Comparison of ENCODE assay signal across 8 cellular contexts in the genomic region with DNA sequence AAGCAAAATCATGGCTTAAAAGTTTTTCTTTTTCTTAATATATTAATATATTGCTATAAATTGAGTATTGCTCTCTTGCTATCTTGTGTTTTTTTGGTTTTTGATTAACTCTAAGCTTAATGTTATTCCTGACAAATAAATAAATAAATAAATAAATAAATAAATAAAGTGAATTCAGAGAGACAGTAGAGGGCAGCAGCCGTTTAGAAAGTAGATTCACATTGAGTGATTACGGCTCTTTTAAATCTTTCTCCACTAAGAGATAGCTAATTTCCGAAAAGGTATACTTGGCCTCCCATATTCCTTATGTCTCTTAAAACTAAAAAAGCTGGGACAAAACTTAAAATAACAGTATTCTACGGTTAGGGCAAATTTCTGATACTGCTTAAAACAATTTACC. TPM values are rescaled to one million over a fixed set of nuclear protein-coding genes. Genes with fewer than 3 reads are reported as not detected.
DNase-seq lines count a peak whose midpoint lies in the region; ATAC-seq and TF ChIP-seq lines count a peak whose summit lies in the region.

No MANE protein-coding gene starts in this region.

- no TSS peak for BruUV-seq in A673 (replicated peaks; lab: Mats Ljungman, UMichigan)

- TF ChIP-seq CTCF in A673 (conservative IDR thresholded peaks at IDR 0.05; ENCODE audit: low read depth, low read length) = peak; percentile 60
- TF ChIP-seq CTCF in GM20000 (IDR thresholded peaks at IDR 0.05; ENCODE audit: extremely low read depth, missing control alignments) = no peak
- TF ChIP-seq CTCF in WERI-Rb-1 (IDR thresholded peaks at IDR 0.05; ENCODE audit: low read depth, low read length) = peak; percentile 29

- POLR2A ChIA-PET in A673 (lab: Charles Lee; ENCODE audit: low non-redundant PET) = interaction anchor here (0.6 kb wide), 1 partner anchor 1537 kb away, joined by 3 read pairs; no protein-coding TSS in a partner anchor

- CTCF ChIA-PET in A673 (lab: Charles Lee) = interaction anchor here (0.6 to 1.6 kb wide), 4 partner anchors 39 to 669 kb away, joined by 6 to 17 read pairs (median 7); no protein-coding TSS in a partner anchor

- H3K9me3 ChIP-seq in A673 (ENCODE audit: low read depth, low read length, poor library complexity, severe bottlenecking) = no peaks in the 10 kb centered on the region
- H3K9me3 ChIP-seq in WERI-Rb-1 (ENCODE audit: severe bottlenecking) = no peaks in the 10 kb centered on the region

- intact Hi-C loops in A673 (cut with micrococcal nuclease; ENCODE audit: unreplicated experiment) = loop anchor here (1.0 to 10.0 kb wide), 2 partner anchors 331 to 668 kb away; no protein-coding TSS in a partner anchor

- H3K27ac ChIP-seq in A673 (ENCODE audit: low read depth, low read length, poor library complexity, severe bottlenecking) = no peak overlapping the region
- H3K27ac ChIP-seq in WERI-Rb-1 = no peak overlapping the region

- H3K36me3 ChIP-seq in A673 (ENCODE audit: insufficient read depth, low read length, poor library complexity, severe bottlenecking) (peaks cover 11% of the 10 kb centered on the region), WERI-Rb-1 (peaks cover 68% of the 10 kb centered on the region)

- ATAC-seq in GM19467 (IDR thresholded peaks at IDR 0.05; ENCODE audit: unreplicated experiment) = no peak

- no peak overlapping the region for H3K4me3 ChIP-seq in A673 (ENCODE audit: low read depth, low read length, poor library complexity, severe bottlenecking)
- no peak overlapping the region for H3K4me3 ChIP-seq in WERI-Rb-1 (ENCODE audit: low read depth, low read length)

- H3K27me3 ChIP-seq in A673 (replicated peaks; ENCODE audit: insufficient read depth, low read depth, low read length, poor library complexity) (no peaks in the 10 kb centered on the region), WERI-Rb-1 (ENCODE audit: insufficient read depth, low read depth, severe bottlenecking) (no peaks in the 10 kb centered on the region)

- H3K4me1 ChIP-seq in A673 (ENCODE audit: insufficient read depth, low read length, poor library complexity, severe bottlenecking) = no peaks in the 10 kb centered on the region

- DNase-seq in A673 (ENCODE audit: low spot score) (peak; percentile 46), GM20000 (ENCODE audit: low spot score) (peak; percentile 36), WERI-Rb-1 (no peak), inferior parietal cortex (ENCODE audit: extremely low spot score) (peak; percentile 75)
- no peak for DNase-seq in effector CD4-positive, alpha-beta T cell
- DNase-seq in activated CD4-positive, alpha-beta T cell treated with anti-CD3 and anti-CD28 coated beads for 48 hours = no peak
- DNase-seq in stimulated activated naive CD4-positive, alpha-beta T cell (lab: John Stamatoyannopoulos, UW) = no peak

RNA-seq across cellular contexts. Expression of gene MSH2, which starts 34.3 kb away (rescaled TPM):
- total RNA-seq in A673 (2021) = 82.4 and 83.7 TPM in 2 replicates

Comparison
In these comparisons a context has a peak if more than half of its experiments do, and no peak if none do; other contexts are left out.
1. DNase-seq: peak in A673 (single experiment), GM20000 (single experiment) and inferior parietal cortex (single experiment); none in WERI-Rb-1 (single experiment), effector CD4-positive, alpha-beta T cell (single experiment), activated CD4-positive, alpha-beta T cell treated with anti-CD3 and anti-CD28 coated beads for 48 hours (single experiment) and stimulated activated naive CD4-positive, alpha-beta T cell (0 of 6).